8 cellular contexts compared by ENCODE assay signal in the genomic region with DNA sequence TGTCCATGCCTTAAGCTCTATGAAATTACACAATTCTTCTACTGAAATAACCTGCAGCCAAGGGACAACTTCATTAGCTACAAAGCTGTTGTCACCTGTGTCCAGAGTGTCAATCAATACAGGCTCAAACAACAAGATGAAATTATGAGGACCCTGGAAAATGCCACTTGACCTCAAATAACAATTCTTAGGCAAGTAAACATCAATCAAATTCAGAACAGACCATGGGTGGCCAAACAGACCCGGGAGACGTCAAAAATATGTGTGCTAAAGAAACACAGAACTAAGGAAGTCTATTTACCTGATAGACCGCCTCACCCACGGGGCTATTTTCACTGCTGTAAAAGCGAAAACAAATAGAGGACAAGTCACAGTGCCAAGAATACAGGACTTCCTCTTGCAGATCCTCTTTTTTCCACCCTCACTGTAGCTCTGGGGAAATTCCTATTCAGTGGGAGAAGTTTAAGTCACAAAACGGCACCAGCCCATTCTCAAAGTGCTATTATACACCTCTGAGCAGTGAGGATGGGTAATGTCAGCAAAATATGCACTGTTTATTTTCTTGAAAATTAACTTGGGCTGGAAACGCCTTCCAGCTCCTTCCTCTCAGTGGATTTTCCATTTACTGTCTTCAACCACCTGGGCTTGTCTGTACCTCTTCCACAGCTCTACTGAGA. TPM values are rescaled to one million over a fixed set of nuclear protein-coding genes. Genes with fewer than 3 reads are reported as not detected.
DNase-seq lines count a peak whose midpoint lies in the region; TF ChIP-seq lines count a peak whose summit lies in the region.

No MANE protein-coding gene starts in this region.

- DNase-seq in activated CD4-positive, alpha-beta T cell treated with anti-CD3 and anti-CD28 coated beads, Interleukin-2, amount 10 ng/mL, durations not matched to agents 24 days and 14 days, result peak; percentile 79
- DNase-seq in activated CD4-positive, alpha-beta T cell treated with anti-CD3 and anti-CD28 coated beads for 1 hour, result no peak
- DNase-seq in left ventricle myocardium inferior (peak; percentile 9), EL (no peak), NCI-H1694 treated with DMSO at 0.1 percent for 48 hours (lab: John Stamatoyannopoulos, UW) (no peak)
- no peak for DNase-seq in activated CD8-positive, alpha-beta memory T cell treated with anti-CD3 and anti-CD28 coated beads for 24 hours

- H3K4me1 Mint-ChIP-seq in activated CD4-positive, alpha-beta T cell treated with anti-CD3 and anti-CD28 coated beads, Interleukin-2, amount 10 ng/mL, durations not matched to agents 24 days and 14 days, result peaks cover 56% of the 10 kb centered on the region

- peak overlapping the region; percentile 29 for H3K4me2 ChIP-seq in SU-DHL-6 (ENCODE audit: low read depth, low read length, poor library complexity, severe bottlenecking)

- H3K36me3 ChIP-seq in SU-DHL-6 (ENCODE audit: low read length) (no peaks in the 10 kb centered on the region), left ventricle myocardium inferior (no peaks in the 10 kb centered on the region), stomach smooth muscle (ENCODE audit: control insufficient read depth in 2 of 2, insufficient read depth in 2 of 2, low read length in 2 of 2) (no peaks in the 10 kb centered on the region)

- H4K20me1 ChIP-seq in SU-DHL-6 (ENCODE audit: low read depth, low read length), result no peaks in the 10 kb centered on the region

- H3K9me3 ChIP-seq in SU-DHL-6 (ENCODE audit: insufficient read depth, low read length) (no peaks in the 10 kb centered on the region), left ventricle myocardium inferior (replicated peaks) (peaks cover 6% of the 10 kb centered on the region), stomach smooth muscle (ENCODE audit: control insufficient read depth in 2 of 2, low read length in 2 of 2) (no peaks in the 10 kb centered on the region)

- 0 out of 2 replicates have a peak, but pooled peaks cover 10% of the 10 kb centered on the region for H3F3A ChIP-seq in SU-DHL-6 (ENCODE audit: insufficient read depth)

- TF ChIP-seq CTCF in SU-DHL-6 (IDR thresholded peaks at IDR 0.05; ENCODE audit: insufficient read depth, low read length, poor library complexity, severe bottlenecking) (no peak), left ventricle myocardium inferior (IDR thresholded peaks at IDR 0.05; ENCODE audit: borderline replicate concordance) (no peak)

- H3K4me1 ChIP-seq in left ventricle myocardium inferior (peaks cover 59% of the 10 kb centered on the region), stomach smooth muscle (ENCODE audit: control insufficient read depth, insufficient read depth, low read length) (peaks cover 10% of the 10 kb centered on the region)

- H2AFZ ChIP-seq in SU-DHL-6 (ENCODE audit: low read depth, low read length, severe bottlenecking), result no peak overlapping the region

- no peak overlapping the region for H3K4me3 ChIP-seq in SU-DHL-6 (ENCODE audit: insufficient read depth, low read length, poor library complexity, severe bottlenecking)
- H3K4me3 ChIP-seq in left ventricle myocardium inferior, result peak overlapping the region; percentile 73
- H3K4me3 ChIP-seq in stomach smooth muscle (ENCODE audit: low read length in 2 of 2), result peak overlapping the region; percentile 38 to 44

- no peaks in the 10 kb centered on the region for H3K9me2 ChIP-seq in SU-DHL-6 (replicated peaks; ENCODE audit: insufficient read depth, low read length)

- H3K9me3 Mint-ChIP-seq in activated CD4-positive, alpha-beta T cell treated with anti-CD3 and anti-CD28 coated beads, Interleukin-2, amount 10 ng/mL, durations not matched to agents 24 days and 14 days, result no peaks in the 10 kb centered on the region

- H3K79me2 ChIP-seq in SU-DHL-6 (ENCODE audit: insufficient read depth, low read length), result no peaks in the 10 kb centered on the region

- peaks cover 42% of the 10 kb centered on the region for H3K36me3 Mint-ChIP-seq in activated CD4-positive, alpha-beta T cell treated with anti-CD3 and anti-CD28 coated beads, Interleukin-2, amount 10 ng/mL, durations not matched to agents 24 days and 14 days (ENCODE audit: low read depth)

- intact Hi-C loops in activated CD4-positive, alpha-beta T cell treated with anti-CD3 and anti-CD28 coated beads, Interleukin-2, amount 10 ng/mL, durations not matched to agents 24 days and 14 days (cut with micrococcal nuclease), result loop anchor here (2.0 to 10.0 kb wide), 8 partner anchors 38 to 951 kb away; a partner anchor contains a TSS
- intact Hi-C loops in left ventricle myocardium inferior (cut with micrococcal nuclease), result no loop called here

- H3K27me3 ChIP-seq in SU-DHL-6 (ENCODE audit: low read length) (no peaks in the 10 kb centered on the region; the same call in 1 of the 2 replicates), left ventricle myocardium inferior (ENCODE audit: low read depth) (peaks cover 12% of the 10 kb centered on the region), stomach smooth muscle (ENCODE audit: control insufficient read depth in 1 of 2, insufficient read depth in 2 of 2, low read length in 2 of 2) (peaks cover 5 to 15% of the 10 kb centered on the region in 2 donors)

- H3K27me3 Mint-ChIP-seq in activated CD4-positive, alpha-beta T cell treated with anti-CD3 and anti-CD28 coated beads, Interleukin-2, amount 10 ng/mL, durations not matched to agents 24 days and 14 days, result peaks cover 3% of the 10 kb centered on the region

- H3K9ac ChIP-seq in SU-DHL-6 (ENCODE audit: low read length) (no peak overlapping the region), stomach smooth muscle (ENCODE audit: low read length in 2 of 2) (no peak overlapping the region)

- peak overlapping the region; percentile 89 for H3K27ac Mint-ChIP-seq in activated CD4-positive, alpha-beta T cell treated with anti-CD3 and anti-CD28 coated beads, Interleukin-2, amount 10 ng/mL, durations not matched to agents 24 days and 14 days

- no peak overlapping the region for H3K27ac ChIP-seq in SU-DHL-6 (ENCODE audit: low read depth, low read length)
- H3K27ac ChIP-seq in left ventricle myocardium inferior (replicated peaks), result peak overlapping the region; percentile 90
- H3K27ac ChIP-seq in stomach smooth muscle (ENCODE audit: low read length), result no peak overlapping the region

- peak overlapping the region; percentile 90 for H3K4me3 Mint-ChIP-seq in activated CD4-positive, alpha-beta T cell treated with anti-CD3 and anti-CD28 coated beads, Interleukin-2, amount 10 ng/mL, durations not matched to agents 24 days and 14 days

RNA-seq across cellular contexts. Expression of a gene that starts 2.7 kb away (rescaled TPM):
- 163 and 170 TPM in 2 replicates for total RNA-seq in activated CD4-positive, alpha-beta T cell treated with anti-CD3 and anti-CD28 coated beads, Interleukin-2, amount 10 ng/mL, durations not matched to agents 24 days and 14 days
- 55.6 TPM for total RNA-seq in left ventricle myocardium inferior

Comparison
In these comparisons a context has a peak if more than half of its experiments do, and no peak if none do; other contexts are left out.
1. DNase-seq: peak in activated CD4-positive, alpha-beta T cell treated with anti-CD3 and anti-CD28 coated beads, Interleukin-2, amount 10 ng/mL, durations not matched to agents 24 days and 14 days (single experiment) and left ventricle myocardium inferior (single experiment); none in activated CD4-positive, alpha-beta T cell treated with anti-CD3 and anti-CD28 coated beads for 1 hour (single experiment), EL (single experiment), activated CD8-positive, alpha-beta memory T cell treated with anti-CD3 and anti-CD28 coated beads for 24 hours (single experiment) and NCI-H1694 treated with DMSO at 0.1 percent for 48 hours (single experiment).